ENCODE assay signal across 11 cellular contexts in genomic region chr15:74421302-74422245, GRCh38. TPM values are rescaled to one million over a fixed set of nuclear protein-coding genes. Genes with fewer than 3 reads are reported as not detected.
DNase-seq lines count a peak whose midpoint lies in the region; ATAC-seq and TF ChIP-seq lines count a peak whose summit lies in the region.
"Had no signal": no experiment of that assay in that cellular context is flagged by ENCODE, and none has a peak within 500 bp of the region (broad histone marks: within the 10 kb centered on the region; RNA-seq: fewer than 3 reads in every experiment).

No MANE protein-coding gene starts in this region.

- ATAC-seq in activated CD8-positive, alpha-beta T cell treated with anti-CD3 and anti-CD28 coated beads for 36 hours: no peak
- ATAC-seq in HG03439 (IDR thresholded peaks at IDR 0.05; ENCODE audit: unreplicated experiment) (no peak), GM19023 (IDR thresholded peaks at IDR 0.05; ENCODE audit: unreplicated experiment) (no peak)

- H3K36me3 Mint-ChIP-seq in T-helper 2 cell treated with Interferon-gamma antibody and Interleukin-4, amounts not matched to agents 5 μg/mL and 100 μg/mL, for 36 hours (ENCODE audit: low read depth): no peaks in the 10 kb centered on the region
- peaks cover 30% of the 10 kb centered on the region for H3K36me3 Mint-ChIP-seq in activated CD8-positive, alpha-beta T cell treated with anti-CD3 and anti-CD28 coated beads for 36 hours (ENCODE audit: low read depth)

- no peaks in the 10 kb centered on the region for H3K27me3 Mint-ChIP-seq in T-helper 2 cell treated with Interferon-gamma antibody and Interleukin-4, amounts not matched to agents 5 μg/mL and 100 μg/mL, for 36 hours (ENCODE audit: low read depth)
- no peaks in the 10 kb centered on the region for H3K27me3 Mint-ChIP-seq in activated CD8-positive, alpha-beta T cell treated with anti-CD3 and anti-CD28 coated beads for 36 hours

- no peaks in the 10 kb centered on the region for H3K9me3 Mint-ChIP-seq in T-helper 2 cell treated with Interferon-gamma antibody and Interleukin-4, amounts not matched to agents 5 μg/mL and 100 μg/mL, for 36 hours
- no peaks in the 10 kb centered on the region for H3K9me3 Mint-ChIP-seq in activated CD8-positive, alpha-beta T cell treated with anti-CD3 and anti-CD28 coated beads for 36 hours

- no peak overlapping the region for H3K4me3 ChIP-seq in skin epidermis

- peak overlapping the region; percentile 19 for H3K27ac Mint-ChIP-seq in T-helper 2 cell treated with Interferon-gamma antibody and Interleukin-4, amounts not matched to agents 5 μg/mL and 100 μg/mL, for 36 hours
- peak overlapping the region; percentile 38 for H3K27ac Mint-ChIP-seq in activated CD8-positive, alpha-beta T cell treated with anti-CD3 and anti-CD28 coated beads for 36 hours

- POLR2A ChIA-PET in activated CD8-positive, alpha-beta T cell treated with anti-CD3 and anti-CD28 coated beads for 36 hours (lab: Charles Lee): interaction anchor here (0.6 to 1.0 kb wide), 2 partner anchors 21 to 327 kb away, joined by 3 to 5 read pairs; no protein-coding TSS in a partner anchor

- CTCF ChIA-PET in activated CD8-positive, alpha-beta T cell treated with anti-CD3 and anti-CD28 coated beads for 36 hours (lab: Charles Lee): interaction anchor here (0.7 to 38.4 kb wide), 3 partner anchors 9 to 43 kb away, joined by 3 to 840 read pairs (median 4); no protein-coding TSS in a partner anchor

- peaks cover 12% of the 10 kb centered on the region for H3K4me1 Mint-ChIP-seq in T-helper 2 cell treated with Interferon-gamma antibody and Interleukin-4, amounts not matched to agents 5 μg/mL and 100 μg/mL, for 36 hours (ENCODE audit: low read depth)
- peaks cover 66% of the 10 kb centered on the region for H3K4me1 Mint-ChIP-seq in activated CD8-positive, alpha-beta T cell treated with anti-CD3 and anti-CD28 coated beads for 36 hours (ENCODE audit: low read depth)

- intact Hi-C loops in activated CD8-positive, alpha-beta T cell treated with anti-CD3 and anti-CD28 coated beads for 36 hours (cut with micrococcal nuclease): no loop called here

- TF ChIP-seq CTCF in activated CD8-positive, alpha-beta T cell treated with anti-CD3 and anti-CD28 coated beads for 36 hours (IDR thresholded peaks at IDR 0.05): no peak

- DNase-seq in T-helper 2 cell treated with Interferon-gamma antibody and Interleukin-4, amounts not matched to agents 5 μg/mL and 100 μg/mL, for 36 hours (ENCODE audit: low spot score): no peak
- DNase-seq in T-helper 2 cell (no peak), hypothalamus (lab: John Stamatoyannopoulos, UW) (peak in 49 of 51 donors; percentile 16 to 96 (median 80)), RPMI8226 (no peak)
- no peak for DNase-seq in activated CD8-positive, alpha-beta T cell treated with anti-CD3 and anti-CD28 coated beads for 36 hours
- DNase-seq: 8988T; activated naive CD4-positive, alpha-beta T cell had no signal

- no peak overlapping the region for H3K4me3 Mint-ChIP-seq in T-helper 2 cell treated with Interferon-gamma antibody and Interleukin-4, amounts not matched to agents 5 μg/mL and 100 μg/mL, for 36 hours
- H3K4me3 Mint-ChIP-seq in activated CD8-positive, alpha-beta T cell treated with anti-CD3 and anti-CD28 coated beads for 36 hours: no peak overlapping the region

- peak overlapping the region in 11 of 21 experiments; percentile 5 to 62 (median 32) for H3K27ac ChIP-seq in skin epidermis
- H3K27ac ChIP-seq: VCaP had no signal

RNA-seq across cellular contexts. Expression of gene SEMA7A, which starts 12.2 kb away (rescaled TPM):
- 10 to 100 TPM; 62.4 TPM for total RNA-seq in activated CD8-positive, alpha-beta T cell treated with anti-CD3 and anti-CD28 coated beads for 36 hours

RNA-seq across cellular contexts. Expression of gene UBL7, which starts 39.4 kb away (rescaled TPM):
- 10 to 100 TPM; 48.8 to 53.3 TPM for total RNA-seq in activated CD8-positive, alpha-beta T cell treated with anti-CD3 and anti-CD28 coated beads for 36 hours

RNA-seq across cellular contexts. Expression of gene CYP11A1, which starts 54.1 kb away (rescaled TPM):
- total RNA-seq in activated CD8-positive, alpha-beta T cell treated with anti-CD3 and anti-CD28 coated beads for 36 hours: under 1 TPM; 0.29 to 0.31 TPM

Comparison
In these comparisons a context has a peak if more than half of its experiments do, and no peak if none do; other contexts are left out.
1. DNase-seq: peak in hypothalamus (49 of 51); none in T-helper 2 cell treated with Interferon-gamma antibody and Interleukin-4, amounts not matched to agents 5 μg/mL and 100 μg/mL, for 36 hours (single experiment), T-helper 2 cell (0 of 5), activated CD8-positive, alpha-beta T cell treated with anti-CD3 and anti-CD28 coated beads for 36 hours (single experiment) and RPMI8226 (single experiment).